Comparison of ENCODE assay signal across 8 cellular contexts in the genomic region with DNA sequence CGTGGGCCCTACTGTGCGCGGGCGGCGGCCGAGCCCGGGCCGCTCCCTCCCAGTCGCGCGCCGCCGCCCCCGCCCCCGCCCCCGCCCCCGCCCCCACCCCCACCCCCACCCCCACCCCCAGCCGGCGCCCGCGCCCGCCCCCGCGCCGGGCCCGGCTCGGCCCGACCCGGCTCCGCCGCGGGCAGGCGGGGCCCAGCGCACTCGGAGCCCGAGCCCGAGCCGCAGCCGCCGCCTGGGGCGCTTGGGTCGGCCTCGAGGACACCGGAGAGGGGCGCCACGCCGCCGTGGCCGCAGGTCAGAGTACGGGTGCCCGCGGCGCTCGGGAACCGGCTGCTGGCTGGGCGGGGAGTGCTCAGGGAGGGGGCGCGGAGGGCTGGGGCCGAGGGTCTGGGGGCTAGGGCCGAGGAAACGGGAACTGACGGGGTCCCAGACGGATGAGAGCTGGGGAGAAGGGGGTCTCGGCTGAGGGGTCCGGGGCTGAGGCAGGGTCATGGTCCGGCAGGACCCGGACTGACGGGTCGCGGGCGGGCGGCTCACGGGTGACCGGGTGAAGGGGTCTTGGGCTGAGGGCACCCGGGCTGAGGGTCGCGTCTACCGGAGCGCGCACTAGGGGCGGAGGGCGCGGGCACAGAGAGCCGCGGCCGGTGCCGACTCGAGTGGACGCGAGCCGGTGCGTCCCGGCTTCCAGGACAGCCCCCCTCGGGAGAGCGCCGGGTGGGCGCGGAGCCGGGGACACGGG. TPM values are rescaled to one million over a fixed set of nuclear protein-coding genes. Genes with fewer than 3 reads are reported as not detected.
DNase-seq lines count a peak whose midpoint lies in the region; ATAC-seq, FAIRE-seq and TF ChIP-seq lines count a peak whose summit lies in the region.

No MANE protein-coding gene starts in this region.

- H3K27ac Mint-ChIP-seq in activated T-helper 17 cell treated with anti-CD3 and anti-CD28 coated beads, Interleukin-2, amount 50 U/mL, for 72 hours: no peak overlapping the region

- FAIRE-seq in H54 (lab: Jason Lieb, UNC): no peak

- no peaks in the 10 kb centered on the region for H3K4me1 ChIP-seq in rectal smooth muscle tissue (ENCODE audit: control insufficient read depth, insufficient read depth, low read length)

- DNase-seq in ACHN (peak; percentile 46), H54 (ENCODE audit: insufficient read length, low spot score) (peak; percentile 45), left cardiac atrium (peak; percentile 62), NCI-H526 treated with DMSO at 0.1 percent for 48 hours (lab: John Stamatoyannopoulos, UW) (no peak)

- no peaks in the 10 kb centered on the region for H3K36me3 ChIP-seq in rectal smooth muscle tissue (ENCODE audit: control insufficient read depth, insufficient read depth, low read length)

- H3K4me1 Mint-ChIP-seq in activated T-helper 17 cell treated with anti-CD3 and anti-CD28 coated beads, Interleukin-2, amount 50 U/mL, for 72 hours: no peaks in the 10 kb centered on the region

- in situ Hi-C loops in ACHN (cut with HindIII; ENCODE audit: low pct_ligation_motif_present, low pct_unique_long_range_greater_than_20kb, low sequenced_read_pairs): no loop called here

- H3K9ac ChIP-seq in rectal smooth muscle tissue (ENCODE audit: low read length): peak overlapping the region; percentile 13

- H3K4me3 ChIP-seq in rectal smooth muscle tissue (ENCODE audit: low read length): peak overlapping the region; percentile 70

- peaks cover 29% of the 10 kb centered on the region for H3K27me3 Mint-ChIP-seq in activated T-helper 17 cell treated with anti-CD3 and anti-CD28 coated beads, Interleukin-2, amount 50 U/mL, for 72 hours

- peak overlapping the region; percentile 63 for H3K27ac ChIP-seq in rectal smooth muscle tissue (ENCODE audit: low read depth, low read length)

- no peaks in the 10 kb centered on the region for H3K9me3 Mint-ChIP-seq in activated T-helper 17 cell treated with anti-CD3 and anti-CD28 coated beads, Interleukin-2, amount 50 U/mL, for 72 hours

- intact Hi-C loops in left cardiac atrium (cut with DNase I): loop anchor here (2.0 to 10.0 kb wide), 2 partner anchors 187 to 193 kb away; no protein-coding TSS in a partner anchor

- peaks cover 4% of the 10 kb centered on the region for H3K27me3 ChIP-seq in rectal smooth muscle tissue (ENCODE audit: control insufficient read depth, insufficient read depth, low read length)

- TF ChIP-seq POLR2A in H54 (IDR thresholded peaks at IDR 0.05; ENCODE audit: low read depth, low read length): no peak

- peak overlapping the region; percentile 68 for H3K4me3 Mint-ChIP-seq in activated T-helper 17 cell treated with anti-CD3 and anti-CD28 coated beads, Interleukin-2, amount 50 U/mL, for 72 hours

- ATAC-seq in activated T-helper 17 cell treated with anti-CD3 and anti-CD28 coated beads, Interleukin-2, amount 50 U/mL, for 72 hours (replicated peaks): peak; percentile 59
- ATAC-seq in left cardiac atrium (peak; percentile 88 to 93), GM21447 (IDR thresholded peaks at IDR 0.05; ENCODE audit: unreplicated experiment) (no peak), HG02610 (IDR thresholded peaks at IDR 0.05; ENCODE audit: unreplicated experiment) (no peak)

- H3K36me3 Mint-ChIP-seq in activated T-helper 17 cell treated with anti-CD3 and anti-CD28 coated beads, Interleukin-2, amount 50 U/mL, for 72 hours (ENCODE audit: low read depth): no peaks in the 10 kb centered on the region

RNA-seq across cellular contexts. Expression of a gene that starts 1.0 kb away (rescaled TPM):
- total RNA-seq in activated T-helper 17 cell treated with anti-CD3 and anti-CD28 coated beads, Interleukin-2, amount 50 U/mL, for 72 hours: 10 to 100 TPM in 1 of 2 donors, 1 to 10 TPM in 1; 1.5 to 18.3 TPM
- total RNA-seq in left cardiac atrium: 10 to 100 TPM; 40.1 to 57.2 TPM

Comparison
In these comparisons a context has a peak if more than half of its experiments do, and no peak if none do; other contexts are left out.
1. ATAC-seq: peak in activated T-helper 17 cell treated with anti-CD3 and anti-CD28 coated beads, Interleukin-2, amount 50 U/mL, for 72 hours (single experiment) and left cardiac atrium (2 of 2); none in GM21447 (single experiment) and HG02610 (single experiment).